Comparison of ENCODE assay signal across 17 cellular contexts in the genomic region with DNA sequence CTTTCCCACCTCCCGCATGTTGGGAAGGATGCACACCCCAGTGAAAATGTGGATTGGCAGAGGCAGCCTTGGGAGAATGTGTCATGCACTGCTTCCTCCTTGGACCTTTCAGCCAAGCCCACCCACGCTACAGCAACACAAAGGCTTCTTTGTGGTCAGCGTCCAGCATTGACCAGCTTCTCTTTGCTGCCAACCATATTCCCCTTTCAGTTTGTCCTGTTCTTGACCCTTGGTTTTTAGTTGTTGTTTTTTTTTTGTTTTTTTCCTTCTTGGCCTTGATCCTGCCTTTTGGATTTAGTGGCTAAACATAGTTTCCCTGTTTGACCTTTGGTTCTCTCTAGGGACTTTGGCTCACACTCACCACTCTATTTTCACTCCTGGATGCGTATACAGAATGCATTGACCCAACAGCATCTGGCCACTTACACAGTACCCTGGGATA.
A peak's percentile ranks its signal among the peaks of the same experiment; 100 is the strongest.
DNase-seq lines count a peak whose midpoint lies in the region; ATAC-seq and TF ChIP-seq lines count a peak whose summit lies in the region.
"Had no signal": no experiment of that assay in that cellular context is flagged by ENCODE, and none has a peak within 500 bp of the region (broad histone marks: within the 10 kb centered on the region; RNA-seq: fewer than 3 reads in every experiment).

No MANE protein-coding gene starts in this region.

- no peaks in the 10 kb centered on the region for H4K20me1 ChIP-seq in OCI-LY7 (ENCODE audit: insufficient read depth, low read length)

- H3K4me1 ChIP-seq in adrenal gland (replicated peaks in 1 of 2) (no peaks in the 10 kb centered on the region), mesodermal cell (ENCODE audit: control insufficient read depth, insufficient read depth, low read length, poor library complexity, severe bottlenecking) (peaks cover 12% of the 10 kb centered on the region), aorta (ENCODE audit: control insufficient read depth in 1 of 2, insufficient read depth in 2 of 2, low read length in 2 of 2) (no peaks in the 10 kb centered on the region), OCI-LY7 (ENCODE audit: insufficient read depth, low read length, poor library complexity, severe bottlenecking) (no peaks in the 10 kb centered on the region)
- H3K4me1 ChIP-seq: ascending aorta had no signal

- H3K79me2 ChIP-seq in OCI-LY7 (ENCODE audit: insufficient read depth, low read depth, low read length) = no peaks in the 10 kb centered on the region

- POLR2A ChIA-PET in OCI-LY7 (lab: Charles Lee) = no interaction called here

- H2AFZ ChIP-seq in OCI-LY7 (ENCODE audit: low read length) = no peak overlapping the region

- no peaks in the 10 kb centered on the region for H3K27me3 ChIP-seq in adrenal gland
- H3K27me3 ChIP-seq in aorta (ENCODE audit: control insufficient read depth in 1 of 2, insufficient read depth in 2 of 2, low read length in 1 of 2) = peaks cover 2 to 3% of the 10 kb centered on the region in 2 donors
- H3K27me3 ChIP-seq: ascending aorta, tibial artery had no signal

- H3K9me3 ChIP-seq in adrenal gland (replicated peaks in 1 of 3) (no peaks in the 10 kb centered on the region), mesodermal cell (ENCODE audit: control insufficient read depth, low read length) (peaks cover 7% of the 10 kb centered on the region), aorta (ENCODE audit: control insufficient read depth, low read length) (no peaks in the 10 kb centered on the region), OCI-LY7 (ENCODE audit: low read length) (no peaks in the 10 kb centered on the region)
- H3K9me3 ChIP-seq: ascending aorta, SK-N-SH, tibial artery had no signal

- no TSS peak for BruUV-seq in OCI-LY7 (replicated peaks; lab: Mats Ljungman, UMichigan)

- peak in 4 of 7 donors; percentile 26 to 53 (median 36) for DNase-seq in adrenal gland
- DNase-seq in globus pallidus (ENCODE audit: low spot score) = peak; percentile 41
- DNase-seq in aorta = peak in 1 of 2 donors; percentile 67
- DNase-seq in OCI-LY7 (ENCODE audit: low spot score) = no peak
- no peak for DNase-seq in A172 (ENCODE audit: low spot score)
- DNase-seq: activated CD8-positive, alpha-beta T cell treated with anti-CD3 and anti-CD28 coated beads, Interleukin-2, amount 10 ng/mL, durations not matched to agents 7 days and 5 days; activated effector memory CD4-positive, alpha-beta T cell treated with Interleukin-2 at 50 U/mL for 16 hours; DMS79 treated with DMSO at 0.1 percent for 48 hours; foreskin fibroblast; SK-N-SH; stimulated activated CD4-positive, alpha-beta T cell treated with anti-CD3 and anti-CD28 coated beads, Interleukin-2, amount 100 ng/mL, for 48 hours had no signal

- no peak for TF ChIP-seq POLR2A in adrenal gland (IDR thresholded peaks at IDR 0.05)

- ATAC-seq in aorta (ENCODE audit: low FRiP score) (peak; percentile 68), GM21515 (IDR thresholded peaks at IDR 0.05; ENCODE audit: unreplicated experiment) (no peak)
- ATAC-seq: activated CD8-positive, alpha-beta T cell treated with anti-CD3 and anti-CD28 coated beads, Interleukin-2, amount 10 ng/mL, durations not matched to agents 7 days and 5 days had no signal

- TF ChIP-seq CTCF in adrenal gland (IDR thresholded peaks at IDR 0.05) (no peak), OCI-LY7 (conservative IDR thresholded peaks at IDR 0.05; ENCODE audit: low read length) (no peak)

- intact Hi-C loops in adrenal gland (cut with DNase I) = no loop called here
- intact Hi-C loops in aorta (cut with DNase I) = no loop called here
- intact Hi-C loops in OCI-LY7 (cut with micrococcal nuclease; ENCODE audit: unreplicated experiment) = no loop called here

- H3K4me3 ChIP-seq in adrenal gland = no peak overlapping the region
- H3K4me3 ChIP-seq in mesodermal cell (ENCODE audit: extremely low read depth, insufficient read depth, low read length, poor library complexity, severe bottlenecking) = no peak overlapping the region
- H3K4me3 ChIP-seq in aorta (ENCODE audit: low read length in 2 of 2) = no peak overlapping the region
- H3K4me3 ChIP-seq in OCI-LY7 (ENCODE audit: low read depth, low read length, poor library complexity, severe bottlenecking) = no peak overlapping the region
- H3K4me3 ChIP-seq: ascending aorta, tibial artery had no signal

- H3K9me2 ChIP-seq in OCI-LY7 (ENCODE audit: insufficient read depth, low read length) = no peaks in the 10 kb centered on the region
- H3K9me2 ChIP-seq: SK-N-SH had no signal

- H3K36me3 ChIP-seq in adrenal gland (replicated peaks in 1 of 2) (no peaks in the 10 kb centered on the region), mesodermal cell (ENCODE audit: control insufficient read depth, insufficient read depth, low read length) (no peaks in the 10 kb centered on the region), aorta (ENCODE audit: control insufficient read depth in 1 of 2, insufficient read depth in 2 of 2, low read length in 1 of 2) (no peaks in the 10 kb centered on the region), OCI-LY7 (ENCODE audit: insufficient read depth, low read length) (no peaks in the 10 kb centered on the region)
- H3K36me3 ChIP-seq: ascending aorta, tibial artery had no signal

- H3K4me2 ChIP-seq in OCI-LY7 (ENCODE audit: low read length) = no peak overlapping the region
- H3K4me2 ChIP-seq: SK-N-SH had no signal

- CTCF ChIA-PET in OCI-LY7 (lab: Charles Lee; ENCODE audit: unreplicated experiment) = no interaction called here

- H3K27ac ChIP-seq in adrenal gland (peak overlapping the region in 1 of 5 donors; percentile 52), mesodermal cell (ENCODE audit: low read depth, low read length, severe bottlenecking) (peak overlapping the region; percentile 10), aorta (ENCODE audit: low read depth in 1 of 2, low read length in 2 of 2) (no peak overlapping the region), OCI-LY7 (ENCODE audit: low read depth, low read length, poor library complexity, severe bottlenecking) (no peak overlapping the region)
- H3K27ac ChIP-seq: ascending aorta, C4-2B, tibial artery, VCaP had no signal

- 61 to 70% (median 66%) methylated on average over 4 of the region's 4 CpGs for WGBS in adrenal gland, 4 donors
- WGBS in mesodermal cell (ENCODE audit: insufficient coverage in 2 of 2), 2 experiments = 67 to 69% methylated on average over 2 of the region's 4 CpGs
- 58 to 71% methylated on average over 4 of the region's 4 CpGs for WGBS in aorta, 2 donors

Comparison
In these comparisons a context has a peak if more than half of its experiments do, and no peak if none do; other contexts are left out.
1. DNase-seq: peak in adrenal gland (4 of 7) and globus pallidus (single experiment); none in OCI-LY7 (single experiment) and A172 (single experiment).